In genomic region chr11:67391304-67392181, GRCh38 we compare ENCODE assay signal across 9 cellular contexts. TPM values are rescaled to one million over a fixed set of nuclear protein-coding genes. Genes with fewer than 3 reads are reported as not detected.
DNase-seq lines count a peak whose midpoint lies in the region; ATAC-seq, FAIRE-seq and TF ChIP-seq lines count a peak whose summit lies in the region.
"Had no signal": no experiment of that assay in that cellular context is flagged by ENCODE, and none has a peak within 500 bp of the region (broad histone marks: within the 10 kb centered on the region; RNA-seq: fewer than 3 reads in every experiment).

Gene RAD9A (plus strand): TSS chr11:67391986. CDS start chr11:67392045, 59 bp downstream.

- H3K36me3 Mint-ChIP-seq in activated B cell treated with CpG ODN at 0.5 μM for 24 hours (ENCODE audit: low read depth): peaks cover 14% of the 10 kb centered on the region

- no peaks in the 10 kb centered on the region for H3K9me3 Mint-ChIP-seq in activated B cell treated with CpG ODN at 0.5 μM for 24 hours

- FAIRE-seq in bronchial epithelial cell (lab: Jason Lieb, UNC): no peak
- FAIRE-seq: A204.1 had no signal

- H3K27ac ChIP-seq in spleen: peak within 1 kb of the TSS; percentile 78 to 93 (median 84)

- no peaks in the 10 kb centered on the region for H3K9me3 ChIP-seq in spleen

- H3K36me3 ChIP-seq in bronchial epithelial cell (ENCODE audit: control insufficient read depth, insufficient read depth, low read length) (peaks cover 2% of the 10 kb centered on the region), spleen (peaks cover 0 to 35% (median 14%) of the 10 kb centered on the region in 6 donors)

- 0 to 1% (median 0%) methylated on average over 26 to 75 of the region's 75 CpGs for WGBS in spleen, 5 donors

- H3K4me3 ChIP-seq in bronchial epithelial cell (ENCODE audit: low read depth, low read length) (peak within 1 kb of the TSS; percentile 87), spleen (peak within 1 kb of the TSS; percentile 74 to 97 (median 90))

- DNase-seq in NCI-H2029 (lab: John Stamatoyannopoulos, UW): peak; percentile 94
- no peak for DNase-seq in NCI-H2029 treated with DMSO at 0.1 percent for 48 hours (lab: John Stamatoyannopoulos, UW)
- peak; percentile 95 for DNase-seq in NCI-H345 (lab: John Stamatoyannopoulos, UW)
- peak; percentile 85 for DNase-seq in activated B cell treated with CpG ODN at 0.5 μM for 24 hours
- peak; percentile 72 for DNase-seq in bronchial epithelial cell (ENCODE audit: low read depth)
- peak; percentile 89 for DNase-seq in iris pigment epithelial cell (ENCODE audit: low read depth)
- DNase-seq in spleen: peak; percentile 98

- CTCF ChIA-PET in activated B cell treated with CpG ODN at 0.5 μM for 24 hours (lab: Charles Lee): interaction anchor here (0.9 to 4.0 kb wide), 9 partner anchors 10 to 114 kb away, joined by 3 to 22 read pairs (median 4); partner anchors contain the start of genes PITPNM1 and PPP1CA

- H3K4me3 Mint-ChIP-seq in activated B cell treated with CpG ODN at 0.5 μM for 24 hours: peak within 1 kb of the TSS; percentile 89

- no peaks in the 10 kb centered on the region for H3K27me3 ChIP-seq in bronchial epithelial cell (ENCODE audit: control insufficient read depth, insufficient read depth, low read length)
- no peaks in the 10 kb centered on the region for H3K27me3 ChIP-seq in spleen (replicated peaks in 1 of 7)

- ATAC-seq in HG03108 (IDR thresholded peaks at IDR 0.05; ENCODE audit: unreplicated experiment): peak; percentile 38
- ATAC-seq in activated B cell treated with CpG ODN at 0.5 μM for 24 hours (ENCODE audit: low read depth): peak; percentile 79

- H3K27me3 Mint-ChIP-seq in activated B cell treated with CpG ODN at 0.5 μM for 24 hours: no peaks in the 10 kb centered on the region

- TF ChIP-seq CTCF in activated B cell treated with CpG ODN at 0.5 μM for 24 hours (IDR thresholded peaks at IDR 0.05) (no peak), bronchial epithelial cell (IDR thresholded peaks at IDR 0.05; ENCODE audit: insufficient read depth, low read length, severe bottlenecking) (no peak), spleen (IDR thresholded peaks at IDR 0.05 in 8 of 11, conservative IDR thresholded peaks at IDR 0.05 in 3 of 11) (peak in 5 of 11 experiments; percentile 5 to 35 (median 24))

- POLR2A ChIA-PET in activated B cell treated with CpG ODN at 0.5 μM for 24 hours (lab: Charles Lee): interaction anchor here (0.5 to 17.5 kb wide), 34 partner anchors 9 to 365 kb away, joined by 3 to 693 read pairs (median 4); partner anchors contain the start of genes AIP, ANKRD13D, CDK2AP2 and CLCF1

- TF ChIP-seq POLR2A in spleen (IDR thresholded peaks at IDR 0.05): peak in 2 of 3 donors; percentile 25 to 56

- peaks cover 14 to 76% (median 38%) of the 10 kb centered on the region in 6 donors for H3K4me1 ChIP-seq in spleen

- H3K27ac Mint-ChIP-seq in activated B cell treated with CpG ODN at 0.5 μM for 24 hours: peak within 1 kb of the TSS; percentile 80

- intact Hi-C loops in activated B cell treated with CpG ODN at 0.5 μM for 24 hours (cut with micrococcal nuclease) (loop anchor here (1.0 kb wide), 3 partner anchors 10 to 78 kb away; partner anchors contain the start of genes PPP1CA, RPS6KB2 and TMEM134), spleen (cut with DNase I; ENCODE audit: low total_unique reads) (no loop called here)

- peaks cover 40% of the 10 kb centered on the region for H3K4me1 Mint-ChIP-seq in activated B cell treated with CpG ODN at 0.5 μM for 24 hours

RNA-seq across cellular contexts. Expression of gene RAD9A, which starts in this region (rescaled TPM):
- total RNA-seq in activated B cell treated with CpG ODN at 0.5 μM for 24 hours (30.4 and 35.2 TPM in 2 replicates), bronchial epithelial cell (8.7 and 10.8 TPM in 2 replicates), spleen (10 to 100 TPM; 21.6 to 37.5 (median 29.7) TPM)
- polyA plus RNA-seq in spleen: 10 to 100 TPM; 18.2 to 44.8 (median 37.1) TPM
